25 cellular contexts compared by ENCODE assay signal in genomic region chr22:27253541-27253940, GRCh38.
DNase-seq lines count a peak whose midpoint lies in the region; ATAC-seq, FAIRE-seq and TF ChIP-seq lines count a peak whose summit lies in the region.
"Had no signal": no experiment of that assay in that cellular context is flagged by ENCODE, and none has a peak within 500 bp of the region (broad histone marks: within the 10 kb centered on the region; RNA-seq: fewer than 3 reads in every experiment).

No MANE protein-coding gene starts in this region.

- H3K9ac ChIP-seq in Karpas-422 (ENCODE audit: low read length): no peak overlapping the region
- H3K9ac ChIP-seq: BLaER1 had no signal

- H3K36me3 ChIP-seq in aorta (ENCODE audit: control insufficient read depth in 1 of 2, insufficient read depth in 2 of 2, low read length in 1 of 2) (no peaks in the 10 kb centered on the region), Karpas-422 (ENCODE audit: insufficient read depth, low read length) (no peaks in the 10 kb centered on the region)
- H3K36me3 ChIP-seq: BE2C, BLaER1 had no signal

- no peaks in the 10 kb centered on the region for H3K79me2 ChIP-seq in Karpas-422 (ENCODE audit: low read length)

- TF ChIP-seq CTCF in A549 (IDR thresholded peaks at IDR 0.05) (no peak), nephron progenitor cell (IDR thresholded peaks at IDR 0.05) (no peak)

- DNase-seq in A549 (ENCODE audit: low read depth in 1 of 2, low spot score in 1 of 2) (no peak), nephron progenitor cell (no peak), aorta (no peak), substantia nigra (lab: John Stamatoyannopoulos, UW) (no peak), Karpas-422 (no peak)
- DNase-seq: ACHN; BE2C; C1 segment of cervical spinal cord; CD4-positive, alpha-beta memory T cell; CD4-positive, CD25-positive, alpha-beta regulatory T cell; CD8-positive, alpha-beta memory T cell; COR-L47; DMS 273 treated with DMSO at 0.1 percent for 48 hours; DMS153; DMS53; DMS79; DND-41; EL; GDM1 had no signal

- peaks cover 31% of the 10 kb centered on the region for H3K9me3 Mint-ChIP-seq in nephron progenitor cell

- peak overlapping the region; percentile 2 for H3K4me3 Mint-ChIP-seq in nephron progenitor cell
- H3K4me3 Mint-ChIP-seq: CD14-positive monocyte; CD4-positive, alpha-beta memory T cell; CD4-positive, CD25-positive, alpha-beta regulatory T cell; CD8-positive, alpha-beta memory T cell had no signal

- H3K4me1 Mint-ChIP-seq in nephron progenitor cell: no peaks in the 10 kb centered on the region
- H3K4me1 Mint-ChIP-seq: CD4-positive, alpha-beta memory T cell; CD4-positive, CD25-positive, alpha-beta regulatory T cell; CD8-positive, alpha-beta memory T cell had no signal

- no peaks in the 10 kb centered on the region for H3K27me3 ChIP-seq in aorta (ENCODE audit: control insufficient read depth in 1 of 2, insufficient read depth in 2 of 2, low read length in 1 of 2)
- peaks cover 4% of the 10 kb centered on the region; the same call in 1 of the 2 replicates for H3K27me3 ChIP-seq in Karpas-422 (ENCODE audit: low read length)
- H3K27me3 ChIP-seq: BE2C, BLaER1 had no signal

- H3K4me2 ChIP-seq in A549 (no peak overlapping the region), Karpas-422 (ENCODE audit: low read depth, low read length, poor library complexity, severe bottlenecking) (no peak overlapping the region)
- H3K4me2 ChIP-seq: BLaER1 had no signal

- H3K36me3 Mint-ChIP-seq in nephron progenitor cell (ENCODE audit: low read depth): peaks cover 16% of the 10 kb centered on the region
- H3K36me3 Mint-ChIP-seq: CD14-positive monocyte; CD4-positive, alpha-beta memory T cell had no signal

- H3K9me3 ChIP-seq in A549 (peaks cover 39% of the 10 kb centered on the region), aorta (ENCODE audit: control insufficient read depth, low read length) (peaks cover 4% of the 10 kb centered on the region), Karpas-422 (ENCODE audit: low read length) (peaks cover 7% of the 10 kb centered on the region)

- ATAC-seq in A549 (no peak), aorta (ENCODE audit: low FRiP score) (peak; percentile 60)
- ATAC-seq: GM12878 had no signal

- peaks cover 25% of the 10 kb centered on the region for H3K27me3 Mint-ChIP-seq in nephron progenitor cell (ENCODE audit: low read depth, poor library complexity)
- H3K27me3 Mint-ChIP-seq: CD4-positive, alpha-beta memory T cell; CD4-positive, CD25-positive, alpha-beta regulatory T cell had no signal

- intact Hi-C loops in aorta (cut with DNase I): no loop called here

- TF ChIP-seq EP300 in A549 (IDR thresholded peaks at IDR 0.05): no peak

- TF ChIP-seq POLR2A in A549 (IDR thresholded peaks at IDR 0.05; ENCODE audit: low read length): no peak

- H3K9me2 ChIP-seq in Karpas-422 (replicated peaks; ENCODE audit: insufficient read depth, low read length): no peaks in the 10 kb centered on the region

- no peak overlapping the region for H3K27ac Mint-ChIP-seq in nephron progenitor cell
- H3K27ac Mint-ChIP-seq: CD4-positive, alpha-beta memory T cell; CD4-positive, CD25-positive, alpha-beta regulatory T cell; CD8-positive, alpha-beta memory T cell had no signal

- no peak overlapping the region for H2AFZ ChIP-seq in Karpas-422 (ENCODE audit: low read length)

- H3K4me3 ChIP-seq in A549 (no peak overlapping the region), aorta (ENCODE audit: low read length in 2 of 2) (no peak overlapping the region), Karpas-422 (ENCODE audit: low read length) (no peak overlapping the region)
- H3K4me3 ChIP-seq: BLaER1, GM12878 had no signal

- POLR2A ChIA-PET in A549 (lab: Yijun Ruan, JAX): no interaction called here

- H3K4me1 ChIP-seq in A549: peaks cover 12% of the 10 kb centered on the region
- H3K4me1 ChIP-seq in aorta (ENCODE audit: control insufficient read depth in 1 of 2, insufficient read depth in 2 of 2, low read length in 2 of 2): no peaks in the 10 kb centered on the region
- no peaks in the 10 kb centered on the region for H3K4me1 ChIP-seq in Karpas-422 (ENCODE audit: low read length)

- CTCF ChIA-PET in A549 (lab: Yijun Ruan, JAX): no interaction called here

- peak overlapping the region; percentile 77 to 88; a peak in 5 of 6 replicates for H3K27ac ChIP-seq in A549
- no peak overlapping the region for H3K27ac ChIP-seq in aorta (ENCODE audit: low read depth in 1 of 2, low read length in 2 of 2)
- no peak overlapping the region for H3K27ac ChIP-seq in substantia nigra (ENCODE audit: low read depth, low read length, poor library complexity, severe bottlenecking)
- H3K27ac ChIP-seq in Karpas-422 (ENCODE audit: low read length): no peak overlapping the region
- H3K27ac ChIP-seq: 22Rv1, BLaER1 had no signal

- no peak for TF ChIP-seq RAD21 in A549 (conservative IDR thresholded peaks at IDR 0.05 in 1 of 2, IDR thresholded peaks at IDR 0.05 in 1 of 2)

- H4K20me1 ChIP-seq in Karpas-422 (ENCODE audit: insufficient read depth, low read depth, low read length): no peaks in the 10 kb centered on the region
- H4K20me1 ChIP-seq: BLaER1 had no signal

- WGBS in A549 (ENCODE audit: missing lambda C conversion rate): 78% methylated on average over 5 of the region's 5 CpGs
- WGBS in aorta, 2 donors: 94 to 95% methylated on average over 5 of the region's 5 CpGs

- FAIRE-seq in A549 (lab: Jason Lieb, UNC): no peak
- FAIRE-seq: GM12878, GM12892, GM18507 had no signal

TF ChIP-seq in A549, 52 proteins besides CTCF, POLR2A, EP300 and RAD21:
- TF ChIP-seq KDM5A (IDR thresholded peaks at IDR 0.05): no peak
- no peak for TF ChIP-seq EHF (CRISPR knock-in tag; IDR thresholded peaks at IDR 0.05)
- no peak for TF ChIP-seq NR3C1 (IDR thresholded peaks at IDR 0.05)
- TF ChIP-seq, protein P1, sequence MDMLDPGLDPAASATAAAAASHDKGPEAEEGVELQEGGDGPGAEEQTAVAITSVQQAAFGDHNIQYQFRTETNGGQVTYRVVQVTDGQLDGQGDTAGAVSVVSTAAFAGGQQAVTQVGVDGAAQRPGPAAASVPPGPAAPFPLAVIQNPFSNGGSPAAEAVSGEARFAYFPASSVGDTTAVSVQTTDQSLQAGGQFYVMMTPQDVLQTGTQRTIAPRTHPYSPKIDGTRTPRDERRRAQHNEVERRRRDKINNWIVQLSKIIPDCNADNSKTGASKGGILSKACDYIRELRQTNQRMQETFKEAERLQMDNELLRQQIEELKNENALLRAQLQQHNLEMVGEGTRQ (IDR thresholded peaks at IDR 0.05): no peak
- no peak for TF ChIP-seq CHD4 (IDR thresholded peaks at IDR 0.05; ENCODE audit: borderline replicate concordance)
- TF ChIP-seq HOXB13 (CRISPR knock-in tag; IDR thresholded peaks at IDR 0.05; ENCODE audit: low read depth): no peak
- TF ChIP-seq ZFP36 (IDR thresholded peaks at IDR 0.05; ENCODE audit: borderline replicate concordance, partially characterized antibody): no peak
- no peak for TF ChIP-seq SREBF2 (IDR thresholded peaks at IDR 0.05)
- no peak for TF ChIP-seq HDAC2 (IDR thresholded peaks at IDR 0.05)
- TF ChIP-seq TP53 (CRISPR knock-in tag; IDR thresholded peaks at IDR 0.05): no peak
- no peak for TF ChIP-seq CBX2 (IDR thresholded peaks at IDR 0.05; ENCODE audit: borderline replicate concordance, low read depth)
- TF ChIP-seq HEYL (CRISPR knock-in tag; IDR thresholded peaks at IDR 0.05): no peak
- no peak for TF ChIP-seq E2F6 (IDR thresholded peaks at IDR 0.05; ENCODE audit: borderline replicate concordance, low read depth)
- TF ChIP-seq TFCP2L1 (CRISPR knock-in tag; IDR thresholded peaks at IDR 0.05): no peak
- TF ChIP-seq NPAS2 (CRISPR knock-in tag; IDR thresholded peaks at IDR 0.05; ENCODE audit: borderline replicate concordance): no peak
- TF ChIP-seq GATA3 (IDR thresholded peaks at IDR 0.05; ENCODE audit: borderline replicate concordance): no peak
- TF ChIP-seq RARB (CRISPR knock-in tag; IDR thresholded peaks at IDR 0.05): no peak
- TF ChIP-seq, protein P2, sequence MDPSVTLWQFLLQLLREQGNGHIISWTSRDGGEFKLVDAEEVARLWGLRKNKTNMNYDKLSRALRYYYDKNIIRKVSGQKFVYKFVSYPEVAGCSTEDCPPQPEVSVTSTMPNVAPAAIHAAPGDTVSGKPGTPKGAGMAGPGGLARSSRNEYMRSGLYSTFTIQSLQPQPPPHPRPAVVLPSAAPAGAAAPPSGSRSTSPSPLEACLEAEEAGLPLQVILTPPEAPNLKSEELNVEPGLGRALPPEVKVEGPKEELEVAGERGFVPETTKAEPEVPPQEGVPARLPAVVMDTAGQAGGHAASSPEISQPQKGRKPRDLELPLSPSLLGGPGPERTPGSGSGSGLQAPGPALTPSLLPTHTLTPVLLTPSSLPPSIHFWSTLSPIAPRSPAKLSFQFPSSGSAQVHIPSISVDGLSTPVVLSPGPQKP (IDR thresholded peaks at IDR 0.05; ENCODE audit: low read depth, low read length): no peak

Comparison
In these comparisons a context has a peak if more than half of its experiments do, and no peak if none do; other contexts are left out.
1. H3K27ac ChIP-seq: peak in A549 (2 of 2); none in aorta (0 of 2), substantia nigra (single experiment) and Karpas-422 (single experiment).